Comparison of ENCODE assay signal across 22 cellular contexts in the genomic region with DNA sequence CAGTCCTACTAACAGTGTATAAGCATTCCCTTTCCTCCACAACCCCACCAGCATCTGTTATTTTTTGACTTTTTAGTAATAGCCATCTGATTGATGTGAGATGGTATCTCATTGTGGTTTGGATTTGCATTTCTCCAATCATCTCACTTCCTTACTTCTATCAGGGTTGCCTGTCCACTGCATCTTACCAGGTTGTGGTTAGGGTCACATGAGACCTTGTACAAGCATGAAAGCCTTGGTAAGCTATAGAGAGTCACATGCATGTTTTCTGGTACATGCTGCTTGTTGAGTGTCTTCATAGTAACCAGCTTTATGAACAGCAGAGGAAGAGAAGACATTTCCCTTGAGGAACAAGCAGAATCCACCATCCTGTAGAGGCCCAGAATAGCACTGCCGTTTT.
DNase-seq lines count a peak whose midpoint lies in the region; ATAC-seq and TF ChIP-seq lines count a peak whose summit lies in the region.
"Had no signal": no experiment of that assay in that cellular context is flagged by ENCODE, and none has a peak within 500 bp of the region (broad histone marks: within the 10 kb centered on the region; RNA-seq: fewer than 3 reads in every experiment).

No MANE protein-coding gene starts in this region.

- H3F3A ChIP-seq in MM.1S (ENCODE audit: insufficient read depth, low read length), result no peaks in the 10 kb centered on the region

- H3K27ac ChIP-seq in MM.1S (ENCODE audit: low read length), result no peak overlapping the region
- H3K27ac ChIP-seq: esophagus squamous epithelium, left ventricle myocardium inferior, neural progenitor cell, vagina had no signal

- no peaks in the 10 kb centered on the region for H4K20me1 ChIP-seq in MM.1S (ENCODE audit: insufficient read depth, low read length)

- H3K79me2 ChIP-seq in MM.1S (ENCODE audit: low read length), result no peaks in the 10 kb centered on the region

- no peak overlapping the region for H2AFZ ChIP-seq in MM.1S (ENCODE audit: low read length)
- H2AFZ ChIP-seq: neural progenitor cell had no signal

- H3K4me1 ChIP-seq in MM.1S (ENCODE audit: low read length), result peaks cover 10% of the 10 kb centered on the region; the same call in 1 of the 2 replicates
- H3K4me1 ChIP-seq: esophagus squamous epithelium, left ventricle myocardium inferior, neural progenitor cell, vagina had no signal

- no peaks in the 10 kb centered on the region for H3K9me3 ChIP-seq in MM.1S (replicated peaks; ENCODE audit: insufficient read depth, low read length)
- H3K9me3 ChIP-seq: esophagus squamous epithelium, left ventricle myocardium inferior, mucosa of descending colon, vagina had no signal

- H3K36me3 ChIP-seq in MM.1S (replicated peaks; ENCODE audit: insufficient read depth, low read length), result no peaks in the 10 kb centered on the region
- H3K36me3 ChIP-seq: esophagus squamous epithelium, left ventricle myocardium inferior, neural progenitor cell, vagina had no signal

- no peak for TF ChIP-seq CTCF in MM.1S (IDR thresholded peaks at IDR 0.05; ENCODE audit: low read length)

- H3K9ac ChIP-seq in MM.1S (ENCODE audit: low read length), result no peak overlapping the region
- H3K9ac ChIP-seq: neural progenitor cell had no signal

- DNase-seq in MM.1S, result peak; percentile 49
- no peak for DNase-seq in NCI-H748 treated with DMSO at 0.1 percent for 48 hours (lab: John Stamatoyannopoulos, UW)
- no peak for DNase-seq in activated naive CD4-positive, alpha-beta T cell (lab: John Stamatoyannopoulos, UW)
- no peak for DNase-seq in kidney glomerular epithelial cell (lab: John Stamatoyannopoulos, UW)
- DNase-seq: activated CD4-positive, alpha-beta T cell treated with anti-CD3 and anti-CD28 coated beads, Interleukin-2, amount 10 ng/mL, durations not matched to agents 7 days and 5 days; activated naive CD4-positive, alpha-beta T cell treated with Interleukin-2 at 50 U/mL for 16 hours; aorta; effector memory CD4-positive, alpha-beta T cell; esophagus squamous epithelium; left ventricle myocardium inferior; mucosa of descending colon; NCI-H1694 treated with DMSO at 0.1 percent for 48 hours; NCI-H446 treated with DMSO at 0.1 percent for 48 hours; stimulated activated CD4-positive, alpha-beta T cell treated with anti-CD3 and anti-CD28 coated beads, Interleukin-4, amount 100 ng/mL, for 4 hours; T-cell had no signal

- no peaks in the 10 kb centered on the region for H3K27me3 ChIP-seq in MM.1S (replicated peaks; ENCODE audit: insufficient read depth, low read length)
- H3K27me3 ChIP-seq: esophagus squamous epithelium, neural progenitor cell, vagina had no signal

- H3K9me2 ChIP-seq in MM.1S (replicated peaks; ENCODE audit: insufficient read depth, low read length), result no peaks in the 10 kb centered on the region

- no peak overlapping the region for H3K4me3 ChIP-seq in MM.1S (ENCODE audit: low read length)
- H3K4me3 ChIP-seq: esophagus squamous epithelium, left ventricle myocardium inferior, mucosa of descending colon, neural progenitor cell, smooth muscle cell, vagina had no signal

- ATAC-seq in GM18519 (IDR thresholded peaks at IDR 0.05; ENCODE audit: low FRiP score, unreplicated experiment) (peak; percentile 82), GM21360 (IDR thresholded peaks at IDR 0.05; ENCODE audit: unreplicated experiment) (peak; percentile 74), HG03135 (IDR thresholded peaks at IDR 0.05; ENCODE audit: unreplicated experiment) (peak; percentile 66), GM19395 (IDR thresholded peaks at IDR 0.05; ENCODE audit: unreplicated experiment) (no peak)
- ATAC-seq: mucosa of descending colon, T-cell had no signal

- peak overlapping the region; percentile 22; the same call in 1 of the 2 replicates for H3K4me2 ChIP-seq in MM.1S (ENCODE audit: low read depth, low read length)
- H3K4me2 ChIP-seq: neural progenitor cell, smooth muscle cell had no signal
